In genomic region chr1:42043182-42043581, GRCh38 we compare ENCODE assay signal across 37 cellular contexts.
"Had no signal": no experiment of that assay in that cellular context is flagged by ENCODE, and none has a peak within 500 bp of the region (broad histone marks: within the 10 kb centered on the region; RNA-seq: fewer than 3 reads in every experiment).

No MANE protein-coding gene starts in this region.

- DNase-seq: activated CD4-positive, alpha-beta memory T cell treated with anti-CD3 and anti-CD28 coated beads, Interleukin-2, amount 10 ng/mL, durations not matched to agents 7 days and 5 days; activated CD4-positive, alpha-beta T cell treated with anti-CD3 and anti-CD28 coated beads for 1 hour; activated CD4-positive, alpha-beta T cell treated with anti-CD3 and anti-CD28 coated beads for 48 hours; activated CD4-positive, CD25-positive, alpha-beta regulatory T cell; activated CD8-positive, alpha-beta memory T cell treated with anti-CD3 and anti-CD28 coated beads for 24 hours; activated effector memory CD4-positive, alpha-beta T cell treated with anti-CD3 and anti-CD28 coated beads, Interleukin-2, amount 50 U/mL, for 16 hours; activated naive CD4-positive, alpha-beta T cell; activated naive CD4-positive, alpha-beta T cell treated with anti-CD3 and anti-CD28 coated beads, Interleukin-2, amount 50 U/mL, for 16 hours; activated naive CD8-positive, alpha-beta T cell treated with anti-CD3 and anti-CD28 coated beads for 36 hours; activated T-cell treated with anti-CD3 and anti-CD28 coated beads, Interleukin-2, amount 50 U/mL, for 1 hour; activated T-cell treated with anti-CD3 and anti-CD28 coated beads, Interleukin-2, amount 50 U/mL, for 72 hours; amygdala; body of pancreas; caudate nucleus; cerebellar nuclear complex; Karpas-422; MG63; NCI-H1048; NCI-H1105 treated with DMSO at 0.1 percent for 48 hours; NCI-H1436; NCI-H1694; NCI-H1930; NCI-H2081 treated with DMSO at 0.1 percent for 48 hours; NCI-H226; NCI-H446 treated with DMSO at 0.1 percent for 48 hours; NCI-H524; NCI-H69; NCI-H82; PC-3; Peyer's patch; RPMI8226; SIG-M5; T1000; WERI-Rb-1 had no signal

- H3K36me3 ChIP-seq: ascending aorta, breast epithelium, MG63, Peyer's patch, WERI-Rb-1 had no signal

- H3K4me3 Mint-ChIP-seq: activated CD4-positive, alpha-beta memory T cell treated with anti-CD3 and anti-CD28 coated beads, Interleukin-2, amount 10 ng/mL, durations not matched to agents 7 days and 5 days; activated naive CD8-positive, alpha-beta T cell treated with anti-CD3 and anti-CD28 coated beads for 36 hours; activated T-cell treated with anti-CD3 and anti-CD28 coated beads, Interleukin-2, amount 50 U/mL, for 72 hours; activated T-helper 17 cell treated with anti-CD3 and anti-CD28 coated beads, Interleukin-2, amount 50 U/mL, for 72 hours had no signal

- H3K27ac Mint-ChIP-seq: activated CD4-positive, alpha-beta memory T cell treated with anti-CD3 and anti-CD28 coated beads, Interleukin-2, amount 10 ng/mL, durations not matched to agents 7 days and 5 days; activated naive CD8-positive, alpha-beta T cell treated with anti-CD3 and anti-CD28 coated beads for 36 hours; activated T-cell treated with anti-CD3 and anti-CD28 coated beads, Interleukin-2, amount 50 U/mL, for 72 hours; activated T-helper 17 cell treated with anti-CD3 and anti-CD28 coated beads, Interleukin-2, amount 50 U/mL, for 72 hours had no signal

- H3K4me1 ChIP-seq: ascending aorta, breast epithelium, Peyer's patch had no signal

- H3K4me1 Mint-ChIP-seq: activated CD4-positive, alpha-beta memory T cell treated with anti-CD3 and anti-CD28 coated beads, Interleukin-2, amount 10 ng/mL, durations not matched to agents 7 days and 5 days; activated naive CD8-positive, alpha-beta T cell treated with anti-CD3 and anti-CD28 coated beads for 36 hours; activated T-helper 17 cell treated with anti-CD3 and anti-CD28 coated beads, Interleukin-2, amount 50 U/mL, for 72 hours had no signal

- H3K36me3 Mint-ChIP-seq: activated naive CD8-positive, alpha-beta T cell treated with anti-CD3 and anti-CD28 coated beads for 36 hours had no signal

- H3K27me3 ChIP-seq: ascending aorta, body of pancreas, breast epithelium, MG63, Peyer's patch had no signal

- H3K4me3 ChIP-seq: ascending aorta, body of pancreas, breast epithelium, MG63, Peyer's patch had no signal

- H3K9me3 ChIP-seq: ascending aorta, body of pancreas, breast epithelium, MG63, Peyer's patch had no signal

- H3K27ac ChIP-seq: ascending aorta, body of pancreas, breast epithelium, WERI-Rb-1 had no signal

- H3K9me3 Mint-ChIP-seq: activated CD4-positive, alpha-beta memory T cell treated with anti-CD3 and anti-CD28 coated beads, Interleukin-2, amount 10 ng/mL, durations not matched to agents 7 days and 5 days; activated naive CD8-positive, alpha-beta T cell treated with anti-CD3 and anti-CD28 coated beads for 36 hours; activated T-helper 17 cell treated with anti-CD3 and anti-CD28 coated beads, Interleukin-2, amount 50 U/mL, for 72 hours had no signal

- ATAC-seq: activated T-cell treated with anti-CD3 and anti-CD28 coated beads, Interleukin-2, amount 50 U/mL, for 72 hours; activated T-helper 17 cell treated with anti-CD3 and anti-CD28 coated beads, Interleukin-2, amount 50 U/mL, for 72 hours; body of pancreas; PC-3 had no signal
